In genomic region chr3:52339612-52340011, GRCh38 we compare ENCODE assay signal across 8 cellular contexts. TPM values are rescaled to one million over a fixed set of nuclear protein-coding genes. Genes with fewer than 3 reads are reported as not detected.
DNase-seq lines count a peak whose midpoint lies in the region; ATAC-seq and TF ChIP-seq lines count a peak whose summit lies in the region.

No MANE protein-coding gene starts in this region.

- no peaks in the 10 kb centered on the region for H3K9me3 ChIP-seq in OCI-LY3 (ENCODE audit: insufficient read depth, low read length)

- ATAC-seq in activated T-helper 17 cell treated with anti-CD3 and anti-CD28 coated beads, Interleukin-2, amount 50 U/mL, for 72 hours (replicated peaks), result peak; percentile 78
- no peak for ATAC-seq in GM18868 (IDR thresholded peaks at IDR 0.05; ENCODE audit: unreplicated experiment)

- H3K79me2 ChIP-seq in OCI-LY3 (ENCODE audit: low read length), result no peaks in the 10 kb centered on the region

- TF ChIP-seq CTCF in OCI-LY3 (IDR thresholded peaks at IDR 0.05; ENCODE audit: low read depth, low read length), result peak; percentile 95

- no peak overlapping the region for H3K27ac ChIP-seq in OCI-LY3 (ENCODE audit: low read length)

- peaks cover 6% of the 10 kb centered on the region for H3K36me3 Mint-ChIP-seq in activated T-helper 17 cell treated with anti-CD3 and anti-CD28 coated beads, Interleukin-2, amount 50 U/mL, for 72 hours (ENCODE audit: low read depth)

- H3K9me3 Mint-ChIP-seq in activated T-helper 17 cell treated with anti-CD3 and anti-CD28 coated beads, Interleukin-2, amount 50 U/mL, for 72 hours, result no peaks in the 10 kb centered on the region

- peaks cover 7% of the 10 kb centered on the region for H3K4me1 Mint-ChIP-seq in activated T-helper 17 cell treated with anti-CD3 and anti-CD28 coated beads, Interleukin-2, amount 50 U/mL, for 72 hours

- H2AFZ ChIP-seq in OCI-LY3 (ENCODE audit: low read depth, low read length), result no peak overlapping the region

- no peaks in the 10 kb centered on the region for H4K20me1 ChIP-seq in OCI-LY3 (ENCODE audit: insufficient read depth, low read length)

- no peak overlapping the region for H3K4me3 Mint-ChIP-seq in activated T-helper 17 cell treated with anti-CD3 and anti-CD28 coated beads, Interleukin-2, amount 50 U/mL, for 72 hours

- H3K4me3 ChIP-seq in OCI-LY3 (ENCODE audit: low read length), result no peak overlapping the region

- no peaks in the 10 kb centered on the region for H3K27me3 ChIP-seq in OCI-LY3 (ENCODE audit: low read depth, low read length)

- peak overlapping the region; percentile 51 for H3K4me2 ChIP-seq in OCI-LY3 (ENCODE audit: low read length)

- no peaks in the 10 kb centered on the region for H3K27me3 Mint-ChIP-seq in activated T-helper 17 cell treated with anti-CD3 and anti-CD28 coated beads, Interleukin-2, amount 50 U/mL, for 72 hours

- DNase-seq in DMS79 treated with DMSO at 0.1 percent for 48 hours (lab: John Stamatoyannopoulos, UW), result peak; percentile 63
- peak; percentile 85 for DNase-seq in LHCN-M2 (ENCODE audit: low read depth)
- DNase-seq in globus pallidus (ENCODE audit: low spot score), result peak; percentile 74
- DNase-seq in posterior vena cava (ENCODE audit: low spot score), result peak; percentile 2
- DNase-seq in amniotic stem cell (lab: John Stamatoyannopoulos, UW), result no peak

- no peak overlapping the region for H3K9ac ChIP-seq in OCI-LY3 (ENCODE audit: low read length)

- intact Hi-C loops in posterior vena cava (cut with DNase I), result loop anchor here (1.0 to 5.0 kb wide), 2 partner anchors 40 to 112 kb away; partner anchors contain the start of gene TLR9 (in 1 of the 2)

- H3K4me1 ChIP-seq in OCI-LY3 (ENCODE audit: low read length), result peaks cover 3% of the 10 kb centered on the region

- no peak overlapping the region for H3K27ac Mint-ChIP-seq in activated T-helper 17 cell treated with anti-CD3 and anti-CD28 coated beads, Interleukin-2, amount 50 U/mL, for 72 hours

- H3K36me3 ChIP-seq in OCI-LY3 (replicated peaks; ENCODE audit: low read depth, low read length), result no peaks in the 10 kb centered on the region

RNA-seq across cellular contexts. Expression of gene DNAH1, which starts 23.5 kb away (rescaled TPM):
- total RNA-seq in LHCN-M2 (2014; rRNA removed) (0.71 and 2.1 TPM in 2 replicates), posterior vena cava (1 to 10 TPM; 7.2 to 9.4 TPM)
- 0.53 TPM for polyA plus RNA-seq in LHCN-M2 (2012)
- 10 to 100 TPM; 17.2 to 26.5 TPM for total RNA-seq in activated T-helper 17 cell treated with anti-CD3 and anti-CD28 coated beads, Interleukin-2, amount 50 U/mL, for 72 hours

RNA-seq across cellular contexts. Expression of gene GLYCTK, which starts 52.0 kb away (rescaled TPM):
- total RNA-seq in LHCN-M2 (2014; rRNA removed), result 13.0 and 20.4 TPM in 2 replicates
- 8.9 TPM for polyA plus RNA-seq in LHCN-M2 (2012)
- total RNA-seq in activated T-helper 17 cell treated with anti-CD3 and anti-CD28 coated beads, Interleukin-2, amount 50 U/mL, for 72 hours, result 10 to 100 TPM; 22.8 to 25.2 TPM
- 1 to 10 TPM; 6.8 to 8.7 TPM for total RNA-seq in posterior vena cava
